In genomic region chr18:43794363-43794762, GRCh38 we compare ENCODE assay signal across 16 cellular contexts.
DNase-seq lines count a peak whose midpoint lies in the region; ATAC-seq and TF ChIP-seq lines count a peak whose summit lies in the region.
"Had no signal": no experiment of that assay in that cellular context is flagged by ENCODE, and none has a peak within 500 bp of the region (broad histone marks: within the 10 kb centered on the region; RNA-seq: fewer than 3 reads in every experiment).

No MANE protein-coding gene starts in this region.

- H3K4me2 ChIP-seq in smooth muscle cell, result no peak overlapping the region

- no peak for TF ChIP-seq CTCF in right atrium auricular region (IDR thresholded peaks at IDR 0.05)
- TF ChIP-seq CTCF in heart left ventricle (IDR thresholded peaks at IDR 0.05), result no peak
- TF ChIP-seq CTCF in smooth muscle cell (IDR thresholded peaks at IDR 0.05; ENCODE audit: borderline replicate concordance, insufficient read depth, poor library complexity, severe bottlenecking), result no peak

- no peaks in the 10 kb centered on the region for H3K79me2 ChIP-seq in smooth muscle cell (ENCODE audit: low read depth)

- no peaks in the 10 kb centered on the region for H3F3A ChIP-seq in smooth muscle cell (ENCODE audit: low read depth)

- intact Hi-C loops in Right ventricle myocardium superior (cut with DNase I) (no loop called here), heart left ventricle (cut with DNase I) (no loop called here), left ventricle myocardium superior (cut with micrococcal nuclease) (no loop called here), head of caudate nucleus (cut with DNase I) (no loop called here)

- peak overlapping the region; percentile 31 for H2AFZ ChIP-seq in smooth muscle cell (ENCODE audit: low read depth)
- H2AFZ ChIP-seq: GM23248 had no signal

- TF ChIP-seq POLR2A in heart left ventricle (IDR thresholded peaks at IDR 0.05), result no peak

- H4K20me1 ChIP-seq in smooth muscle cell (ENCODE audit: low read depth), result no peaks in the 10 kb centered on the region

- no peaks in the 10 kb centered on the region for H3K9me3 ChIP-seq in right atrium auricular region
- peaks cover 0 to 6% (median 0%) of the 10 kb centered on the region in 12 donors for H3K9me3 ChIP-seq in heart left ventricle
- no peaks in the 10 kb centered on the region for H3K9me3 ChIP-seq in smooth muscle cell (replicated peaks; ENCODE audit: low read depth)

- H3K27me3 ChIP-seq in right atrium auricular region, result no peaks in the 10 kb centered on the region
- no peaks in the 10 kb centered on the region for H3K27me3 ChIP-seq in heart left ventricle
- H3K27me3 ChIP-seq in smooth muscle cell (ENCODE audit: low read depth), result no peaks in the 10 kb centered on the region

- ATAC-seq in Right ventricle myocardium superior (ENCODE audit: poor library complexity), result peak; percentile 92
- peak; percentile 70 to 86 (median 84) for ATAC-seq in heart left ventricle
- ATAC-seq in left ventricle myocardium superior, result peak; percentile 95
- ATAC-seq in HG02884 (IDR thresholded peaks at IDR 0.05; ENCODE audit: unreplicated experiment), result no peak

- H3K27ac ChIP-seq in right atrium auricular region, result peak overlapping the region in 1 of 2 donors; percentile 67
- peak overlapping the region in 7 of 12 donors; percentile 22 to 57 (median 29) for H3K27ac ChIP-seq in heart left ventricle
- H3K27ac ChIP-seq in smooth muscle cell (ENCODE audit: low read depth), result no peak overlapping the region
- H3K27ac ChIP-seq: GM23248 had no signal

- WGBS in heart left ventricle, 4 donors, result 6 to 20% (median 14%) methylated on average over 2 of the region's 2 CpGs
- WGBS in smooth muscle cell (ENCODE audit: low lambda C conversion rate), result 59% methylated on average over 2 of the region's 2 CpGs

- H3K36me3 ChIP-seq in right atrium auricular region (no peaks in the 10 kb centered on the region), heart left ventricle (no peaks in the 10 kb centered on the region), smooth muscle cell (ENCODE audit: low read depth) (no peaks in the 10 kb centered on the region)

- no peak for DNase-seq in Right ventricle myocardium superior
- no peak for DNase-seq in right atrium auricular region (ENCODE audit: low spot score)
- no peak for DNase-seq in heart left ventricle
- no peak for DNase-seq in left ventricle myocardium superior
- no peak for DNase-seq in smooth muscle cell (lab: John Stamatoyannopoulos, UW; ENCODE audit: unreplicated experiment)
- no peak for DNase-seq in HuH-7 (ENCODE audit: low spot score)
- no peak for DNase-seq in head of caudate nucleus
- DNase-seq: C1 segment of cervical spinal cord; Calu3; CD4-positive, alpha-beta memory T cell; COR-L47; DND-41; H7; HCEC 1CT had no signal

- H3K9ac ChIP-seq in smooth muscle cell (ENCODE audit: low read depth), result no peak overlapping the region
- H3K9ac ChIP-seq: GM23248 had no signal

- no peak overlapping the region for H3K4me3 ChIP-seq in right atrium auricular region
- H3K4me3 ChIP-seq in heart left ventricle, result no peak overlapping the region
- H3K4me3 ChIP-seq in smooth muscle cell, result no peak overlapping the region
- H3K4me3 ChIP-seq: GM23248 had no signal

- no peaks in the 10 kb centered on the region for H3K4me1 ChIP-seq in right atrium auricular region
- peaks cover 0 to 3% (median 0%) of the 10 kb centered on the region in 12 donors for H3K4me1 ChIP-seq in heart left ventricle
- no peaks in the 10 kb centered on the region for H3K4me1 ChIP-seq in smooth muscle cell (ENCODE audit: low read depth)
